In the genomic region with DNA sequence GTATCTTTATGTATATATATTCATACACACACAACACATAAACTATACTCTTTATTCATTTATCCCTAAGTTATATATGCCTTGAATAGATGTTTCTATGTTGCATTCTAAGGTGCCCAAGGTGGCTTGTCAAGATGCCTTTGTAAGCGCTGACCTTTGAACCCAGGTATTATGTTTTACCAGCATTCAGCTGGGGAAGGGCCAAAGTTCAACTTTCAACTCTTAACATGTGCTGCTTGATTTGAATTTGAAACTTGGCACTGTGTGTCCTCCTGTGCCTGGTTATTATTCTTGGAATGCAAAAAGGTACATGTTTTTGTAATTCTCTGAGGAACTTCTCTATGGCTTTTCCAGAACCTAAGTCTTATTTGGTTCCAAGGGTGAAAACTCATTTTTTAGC, we compare ENCODE assay signal across 24 cellular contexts.
"Had no signal": no experiment of that assay in that cellular context is flagged by ENCODE, and none has a peak within 500 bp of the region (broad histone marks: within the 10 kb centered on the region; RNA-seq: fewer than 3 reads in every experiment).

No MANE protein-coding gene starts in this region.

- H3K79me2 ChIP-seq: parathyroid adenoma had no signal

- H3K4me3 ChIP-seq: body of pancreas, cardiac muscle cell, left lung, smooth muscle cell, testis, vagina had no signal

- FAIRE-seq: endometrium, kidney, TTC549 had no signal

- H3K4me1 ChIP-seq: left lung, parathyroid adenoma, testis, vagina had no signal

- H3K27me3 ChIP-seq: body of pancreas, cardiac muscle cell, foreskin keratinocyte, left lung, testis, vagina had no signal

- H3K9ac ChIP-seq: parathyroid adenoma had no signal

- H3K36me3 ChIP-seq: cardiac muscle cell, vagina had no signal

- H3K27ac ChIP-seq: body of pancreas, cardiac muscle cell, foreskin keratinocyte, left lung, parathyroid adenoma, testis, vagina had no signal

- ATAC-seq: activated CD8-positive, alpha-beta T cell treated with anti-CD3 and anti-CD28 coated beads, Interleukin-2, amount 10 ng/mL, durations not matched to agents 7 days and 5 days; body of pancreas; foreskin keratinocyte; left lung; natural killer cell treated with Interleukin-12 subunit alpha and Interleukin-12 subunit beta and Interleukin-15 and Interleukin-18, amount 100 ng/mL, for 72 hours; right cardiac atrium had no signal

- DNase-seq: activated CD4-positive, alpha-beta T cell treated with anti-CD3 and anti-CD28 coated beads for 1 hour; activated CD4-positive, alpha-beta T cell treated with anti-CD3 and anti-CD28 coated beads, Interleukin-2, amount 50 U/mL, for 1 hour; activated CD8-positive, alpha-beta T cell treated with anti-CD3 and anti-CD28 coated beads, Interleukin-2, amount 10 ng/mL, durations not matched to agents 7 days and 5 days; activated gamma-delta T cell; activated naive CD4-positive, alpha-beta T cell treated with anti-CD3 and anti-CD28 coated beads, Interleukin-2, amount 50 U/mL, for 16 hours; anterior cingulate cortex; erythroblast; foreskin keratinocyte; kidney; left lung; mammary epithelial cell; right cardiac atrium; stimulated activated CD4-positive, alpha-beta T cell treated with anti-CD3 and anti-CD28 coated beads, Interleukin-15, amount 100 ng/mL, for 24 hours; stimulated activated CD8-positive, alpha-beta memory T cell treated with anti-CD3 and anti-CD28 coated beads, Interleukin-4, amount 100 ng/mL, for 48 hours; stimulated activated naive CD4-positive, alpha-beta T cell; testis had no signal

- H3K4me2 ChIP-seq: smooth muscle cell had no signal

- H3K9me3 ChIP-seq: body of pancreas, testis, vagina had no signal

- H2AFZ ChIP-seq: parathyroid adenoma had no signal
